Comparison of ENCODE assay signal across 28 cellular contexts in the genomic region with DNA sequence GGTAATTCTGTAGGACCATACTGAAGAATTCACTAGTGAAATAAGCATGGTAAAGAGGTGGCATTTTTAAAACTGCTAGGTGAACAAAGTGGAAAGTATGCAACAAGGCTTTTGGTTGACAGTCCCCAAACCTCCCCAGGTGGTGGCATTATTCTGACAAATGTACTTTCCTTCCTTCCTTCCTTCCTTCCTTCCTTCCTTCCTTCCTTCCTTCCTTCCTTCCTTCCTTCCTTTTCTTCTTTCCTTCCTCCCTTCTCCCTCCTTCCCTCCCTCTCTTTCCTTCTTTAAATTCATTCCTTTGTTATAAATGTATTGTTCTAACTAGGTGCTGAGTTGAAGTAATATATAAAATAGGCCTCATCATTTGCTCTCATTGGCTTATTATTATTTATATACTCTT.
"Had no signal": no experiment of that assay in that cellular context is flagged by ENCODE, and none has a peak within 500 bp of the region (broad histone marks: within the 10 kb centered on the region; RNA-seq: fewer than 3 reads in every experiment).

No MANE protein-coding gene starts in this region.

- H3K27me3 ChIP-seq: stomach, suprapubic skin, testis, thyroid gland, tibial artery, tibial nerve, transverse colon, upper lobe of left lung, upper lobe of right lung, uterus, vagina had no signal

- H3K27ac Mint-ChIP-seq: stimulated activated effector memory CD8-positive, alpha-beta T cell treated with anti-CD3 and anti-CD28 coated beads, Interleukin-12 subunit alpha, Interleukin-12 subunit beta, amount 100 ng/mL, for 72 hours; stimulated activated memory B cell treated with anti-CD40 and anti-IgM and Interleukin-4, amounts not matched to agents 10 μg/mL and 1 μg/mL and 100 μg/mL, for 72 hours; stimulated activated naive B cell treated with anti-CD40 and anti-IgM and Interleukin-4, amounts not matched to agents 10 μg/mL and 1 μg/mL and 100 μg/mL, for 72 hours; stimulated activated naive CD8-positive, alpha-beta T cell treated with anti-CD3 and anti-CD28 coated beads, Interleukin-15, amount 100 ng/mL, for 72 hours; stimulated activated naive CD8-positive, alpha-beta T cell treated with anti-CD3 and anti-CD28 coated beads, Interleukin-15, Interleukin-2, amounts not matched to agents 100 ng/mL and 50 ng/mL, for 24 hours; type B pancreatic cell had no signal

- H3K4me1 Mint-ChIP-seq: stimulated activated effector memory CD8-positive, alpha-beta T cell treated with anti-CD3 and anti-CD28 coated beads, Interleukin-12 subunit alpha, Interleukin-12 subunit beta, amount 100 ng/mL, for 72 hours; stimulated activated memory B cell treated with anti-CD40 and anti-IgM and Interleukin-4, amounts not matched to agents 10 μg/mL and 1 μg/mL and 100 μg/mL, for 72 hours; stimulated activated naive B cell treated with anti-CD40 and anti-IgM and Interleukin-4, amounts not matched to agents 10 μg/mL and 1 μg/mL and 100 μg/mL, for 72 hours; stimulated activated naive CD8-positive, alpha-beta T cell treated with anti-CD3 and anti-CD28 coated beads, Interleukin-15, amount 100 ng/mL, for 72 hours had no signal

- H3K36me3 ChIP-seq: stomach, suprapubic skin, thoracic aorta, thyroid gland, tibial artery, tibial nerve, transverse colon, upper lobe of left lung, upper lobe of right lung, uterus, vagina had no signal

- H3K36me3 Mint-ChIP-seq: stimulated activated effector memory CD8-positive, alpha-beta T cell treated with anti-CD3 and anti-CD28 coated beads, Interleukin-12 subunit alpha, Interleukin-12 subunit beta, amount 100 ng/mL, for 72 hours; stimulated activated memory B cell treated with anti-CD40 and anti-IgM and Interleukin-4, amounts not matched to agents 10 μg/mL and 1 μg/mL and 100 μg/mL, for 72 hours; stimulated activated naive B cell treated with anti-CD40 and anti-IgM and Interleukin-4, amounts not matched to agents 10 μg/mL and 1 μg/mL and 100 μg/mL, for 72 hours; type B pancreatic cell had no signal

- H3K9me3 Mint-ChIP-seq: type B pancreatic cell had no signal

- H3K4me3 Mint-ChIP-seq: stimulated activated effector memory CD8-positive, alpha-beta T cell treated with anti-CD3 and anti-CD28 coated beads, Interleukin-12 subunit alpha, Interleukin-12 subunit beta, amount 100 ng/mL, for 72 hours; stimulated activated memory B cell treated with anti-CD40 and anti-IgM and Interleukin-4, amounts not matched to agents 10 μg/mL and 1 μg/mL and 100 μg/mL, for 72 hours; stimulated activated naive B cell treated with anti-CD40 and anti-IgM and Interleukin-4, amounts not matched to agents 10 μg/mL and 1 μg/mL and 100 μg/mL, for 72 hours; stimulated activated naive CD8-positive, alpha-beta T cell treated with anti-CD3 and anti-CD28 coated beads, Interleukin-15, amount 100 ng/mL, for 72 hours; stimulated activated naive CD8-positive, alpha-beta T cell treated with anti-CD3 and anti-CD28 coated beads, Interleukin-15, Interleukin-2, amounts not matched to agents 100 ng/mL and 50 ng/mL, for 24 hours; type B pancreatic cell had no signal

- H3K27ac ChIP-seq: stomach, suprapubic skin, testis, thoracic aorta, thyroid gland, tibial artery, tibial nerve, transverse colon, upper lobe of left lung, upper lobe of right lung, uterus, vagina had no signal

- DNase-seq: stimulated activated CD4-positive, alpha-beta T cell treated with anti-CD3 and anti-CD28 coated beads, Interleukin-2, amount 100 ng/mL, for 48 hours; stimulated activated CD4-positive, alpha-beta T cell treated with anti-CD3 and anti-CD28 coated beads, Interleukin-4, amount 100 ng/mL, for 1 hour; stimulated activated CD4-positive, alpha-beta T cell treated with anti-CD3 and anti-CD28 coated beads, Interleukin-4, amount 100 ng/mL, for 24 hours; stimulated activated CD4-positive, alpha-beta T cell treated with anti-CD3 and anti-CD28 coated beads, Interleukin-4, amount 100 ng/mL, for 4 hours; stimulated activated CD8-positive, alpha-beta memory T cell treated with anti-CD3 and anti-CD28 coated beads, Interleukin-4, amount 100 ng/mL, for 48 hours; stimulated activated naive B cell treated with anti-CD40 and anti-IgM and Interleukin-4, amounts not matched to agents 10 μg/mL and 1 μg/mL and 100 μg/mL, for 72 hours; stimulated activated naive CD4-positive, alpha-beta T cell; stimulated activated naive CD4-positive, alpha-beta T cell treated with Interleukin-2 at 50 U/mL for 16 hours; stimulated activated naive CD8-positive, alpha-beta T cell treated with anti-CD3 and anti-CD28 coated beads, Interleukin-15, amount 100 ng/mL, for 72 hours; stimulated activated naive CD8-positive, alpha-beta T cell treated with anti-CD3 and anti-CD28 coated beads, Interleukin-15, Interleukin-2, amounts not matched to agents 100 U/mL and 50 U/mL, for 24 hours; stomach; substantia nigra; testis; thyroid gland; tibial artery; transverse colon; trophoblast cell; upper lobe of left lung; upper lobe of right lung; uterus had no signal

- ATAC-seq: stimulated activated effector memory CD8-positive, alpha-beta T cell treated with anti-CD3 and anti-CD28 coated beads, Interleukin-12 subunit alpha, Interleukin-12 subunit beta, amount 100 ng/mL, for 72 hours; stimulated activated memory B cell treated with anti-CD40 and anti-IgM and Interleukin-4, amounts not matched to agents 10 μg/mL and 1 μg/mL and 100 μg/mL, for 72 hours; stimulated activated naive B cell treated with anti-CD40 and anti-IgM and Interleukin-4, amounts not matched to agents 10 μg/mL and 1 μg/mL and 100 μg/mL, for 72 hours; stimulated activated naive CD8-positive, alpha-beta T cell treated with anti-CD3 and anti-CD28 coated beads, Interleukin-15, amount 100 ng/mL, for 72 hours; stimulated activated naive CD8-positive, alpha-beta T cell treated with anti-CD3 and anti-CD28 coated beads, Interleukin-15, Interleukin-2, amounts not matched to agents 100 U/mL and 50 U/mL, for 24 hours; upper lobe of right lung had no signal

- H3K9me3 ChIP-seq: stomach, suprapubic skin, testis, thoracic aorta, thyroid gland, tibial artery, tibial nerve, transverse colon, upper lobe of left lung, upper lobe of right lung, uterus, vagina had no signal

- H3K27me3 Mint-ChIP-seq: stimulated activated memory B cell treated with anti-CD40 and anti-IgM and Interleukin-4, amounts not matched to agents 10 μg/mL and 1 μg/mL and 100 μg/mL, for 72 hours; stimulated activated naive B cell treated with anti-CD40 and anti-IgM and Interleukin-4, amounts not matched to agents 10 μg/mL and 1 μg/mL and 100 μg/mL, for 72 hours; stimulated activated naive CD8-positive, alpha-beta T cell treated with anti-CD3 and anti-CD28 coated beads, Interleukin-15, amount 100 ng/mL, for 72 hours; stimulated activated naive CD8-positive, alpha-beta T cell treated with anti-CD3 and anti-CD28 coated beads, Interleukin-15, Interleukin-2, amounts not matched to agents 100 ng/mL and 50 ng/mL, for 24 hours had no signal

- H3K4me3 ChIP-seq: stomach, suprapubic skin, testis, thoracic aorta, thyroid gland, tibial artery, tibial nerve, transverse colon, upper lobe of left lung, upper lobe of right lung, uterus, vagina had no signal

- H3K4me1 ChIP-seq: stomach, suprapubic skin, testis, thyroid gland, tibial artery, tibial nerve, transverse colon, upper lobe of left lung, upper lobe of right lung, uterus, vagina had no signal
